Comparison of ENCODE assay signal across 9 cellular contexts in genomic region chr14:63893701-63894458, GRCh38. TPM values are rescaled to one million over a fixed set of nuclear protein-coding genes. Genes with fewer than 3 reads are reported as not detected.
A peak's percentile ranks its signal among the peaks of the same experiment; 100 is the strongest.
DNase-seq lines count a peak whose midpoint lies in the region; FAIRE-seq and TF ChIP-seq lines count a peak whose summit lies in the region.
"Had no signal": no experiment of that assay in that cellular context is flagged by ENCODE, and none has a peak within 500 bp of the region (broad histone marks: within the 10 kb centered on the region; RNA-seq: fewer than 3 reads in every experiment).

No MANE protein-coding gene starts in this region.

- no peak for FAIRE-seq in bronchial epithelial cell (lab: Jason Lieb, UNC)
- FAIRE-seq in D721Med (lab: Jason Lieb, UNC), result no peak

- H3K9me3 ChIP-seq in subcutaneous abdominal adipose tissue (ENCODE audit: control insufficient read depth in 5 of 5, low read length in 5 of 5), result no peaks in the 10 kb centered on the region

- DNase-seq in HS-27A (ENCODE audit: low read depth) (peak; percentile 27), bronchial epithelial cell (ENCODE audit: low read depth) (peak; percentile 21), SW480 (ENCODE audit: low spot score) (no peak), Ammon's horn (ENCODE audit: low spot score) (no peak), NOMO-1 (lab: John Stamatoyannopoulos, UW; ENCODE audit: unreplicated experiment in 2 of 2) (no peak), D721Med (ENCODE audit: insufficient read length, low spot score) (no peak)

- peak overlapping the region in 2 of 5 donors; percentile 25 to 33 for H3K9ac ChIP-seq in subcutaneous abdominal adipose tissue (ENCODE audit: low read length in 5 of 5)

- no peaks in the 10 kb centered on the region for H3K27me3 ChIP-seq in bronchial epithelial cell (ENCODE audit: control insufficient read depth, insufficient read depth, low read length)
- no peaks in the 10 kb centered on the region for H3K27me3 ChIP-seq in layer of hippocampus (ENCODE audit: control insufficient read depth, insufficient read depth, low read length)
- H3K27me3 ChIP-seq in subcutaneous abdominal adipose tissue (ENCODE audit: control insufficient read depth in 5 of 5, insufficient read depth in 4 of 5, low read length in 5 of 5), result no peaks in the 10 kb centered on the region

- H3K27ac ChIP-seq in layer of hippocampus (ENCODE audit: low read depth, low read length), result peak overlapping the region; percentile 2
- peak overlapping the region; percentile 32 for H3K27ac ChIP-seq in subcutaneous abdominal adipose tissue (ENCODE audit: low read depth, low read length)
- H3K27ac ChIP-seq: SK-N-MC had no signal

- TF ChIP-seq CTCF in bronchial epithelial cell (IDR thresholded peaks at IDR 0.05; ENCODE audit: insufficient read depth, low read length, severe bottlenecking) (no peak), D721Med (IDR thresholded peaks at IDR 0.05; ENCODE audit: insufficient read depth, missing control alignments) (no peak)

- peaks cover 15 to 72% (median 56%) of the 10 kb centered on the region in 5 donors for H3K4me1 ChIP-seq in subcutaneous abdominal adipose tissue (ENCODE audit: control insufficient read depth in 5 of 5, insufficient read depth in 5 of 5, low read length in 5 of 5)

- H3K36me3 ChIP-seq in bronchial epithelial cell (ENCODE audit: control insufficient read depth, insufficient read depth, low read length) (no peaks in the 10 kb centered on the region), subcutaneous abdominal adipose tissue (ENCODE audit: control insufficient read depth in 5 of 5, insufficient read depth in 5 of 5, low read length in 5 of 5) (no peaks in the 10 kb centered on the region)

- H3K4me3 ChIP-seq in bronchial epithelial cell (ENCODE audit: low read depth, low read length), result no peak overlapping the region
- H3K4me3 ChIP-seq in subcutaneous abdominal adipose tissue (ENCODE audit: low read depth in 1 of 5, low read length in 5 of 5), result no peak overlapping the region
- H3K4me3 ChIP-seq: SK-N-MC had no signal

RNA-seq across cellular contexts. Expression of gene SYNE2, which starts 41.1 kb away (rescaled TPM):
- total RNA-seq in bronchial epithelial cell, result 36.6 and 51.2 TPM in 2 replicates

Comparison
In these comparisons a context has a peak if more than half of its experiments do, and no peak if none do; other contexts are left out.
1. DNase-seq: peak in HS-27A (single experiment) and bronchial epithelial cell (single experiment); none in SW480 (single experiment), Ammon's horn (single experiment), NOMO-1 (0 of 2) and D721Med (single experiment).